Comparison of ENCODE assay signal across 21 cellular contexts in the genomic region with DNA sequence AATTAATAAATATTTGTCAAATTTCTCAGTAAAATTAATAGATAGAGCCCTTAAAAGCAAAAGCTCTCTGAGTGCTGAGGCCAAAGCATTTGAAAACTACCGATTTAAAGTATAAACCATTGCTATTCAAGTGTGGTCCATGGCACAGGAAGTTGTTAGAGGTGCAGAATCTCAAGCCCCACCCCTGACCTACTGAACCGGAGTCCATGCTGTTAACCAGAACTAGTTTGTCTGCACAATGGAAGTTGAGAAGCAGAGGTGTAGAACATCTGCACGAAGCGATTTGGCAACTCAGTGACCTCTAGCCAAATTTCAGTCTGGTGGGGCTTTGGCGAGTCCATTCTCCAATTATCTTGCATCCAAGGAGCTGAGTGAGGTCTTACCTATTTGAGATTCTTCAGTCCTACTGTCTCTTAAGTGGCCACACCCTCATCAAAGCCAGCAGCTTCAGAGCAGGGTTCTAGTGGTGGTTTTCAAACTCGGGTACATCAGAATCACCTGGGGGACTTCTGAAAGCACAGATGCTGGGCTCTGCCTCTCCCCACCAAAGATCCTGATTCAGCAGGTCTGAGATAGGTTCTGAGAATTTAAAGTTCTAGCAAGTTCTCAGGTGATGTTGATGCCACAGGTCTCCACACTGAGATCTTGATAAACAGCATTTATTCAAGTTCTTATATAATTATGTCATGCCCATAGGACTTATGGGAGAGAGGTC.
DNase-seq lines count a peak whose midpoint lies in the region; ATAC-seq, FAIRE-seq and TF ChIP-seq lines count a peak whose summit lies in the region.
"Had no signal": no experiment of that assay in that cellular context is flagged by ENCODE, and none has a peak within 500 bp of the region (broad histone marks: within the 10 kb centered on the region; RNA-seq: fewer than 3 reads in every experiment).

No MANE protein-coding gene starts in this region.

- CTCF ChIA-PET in GM12878 (lab: Yijun Ruan, JAX): interaction anchor here (1.4 to 6.0 kb wide), 8 partner anchors 14 to 276 kb away, joined by 3 to 36 read pairs (median 4); a partner anchor contains a TSS

- RAD21 ChIA-PET in GM12878 (lab: Charles Lee; ENCODE audit: unreplicated experiment): interaction anchor here (1.7 to 6.5 kb wide), 6 partner anchors 14 to 276 kb away, joined by 5 to 38 read pairs (median 12); a partner anchor contains a TSS

- WGBS in GM12878 (ENCODE audit: insufficient coverage, insufficient replicate concordance, low lambda C conversion rate, missing lambda C conversion rate): 56% methylated on average over 6 of the region's 6 CpGs
- 92 to 94% methylated on average over 6 of the region's 6 CpGs for WGBS in pancreas, 2 donors

- peaks cover 30% of the 10 kb centered on the region for H3K4me1 Mint-ChIP-seq in activated T-cell treated with anti-CD3 and anti-CD28 coated beads, Interleukin-2, amount 50 U/mL, for 72 hours (ENCODE audit: low read depth)
- peaks cover 31% of the 10 kb centered on the region for H3K4me1 Mint-ChIP-seq in stimulated activated effector memory CD8-positive, alpha-beta T cell treated with anti-CD3 and anti-CD28 coated beads, Interleukin-12 subunit alpha, Interleukin-12 subunit beta, amount 100 ng/mL, for 72 hours
- H3K4me1 Mint-ChIP-seq in GM23338: peaks cover 11% of the 10 kb centered on the region

- TF ChIP-seq EP300 in GM12878 (IDR thresholded peaks at IDR 0.05; ENCODE audit: borderline replicate concordance in 1 of 2, control insufficient read depth in 1 of 2, low read depth in 2 of 2, low read length in 2 of 2): no peak

- FAIRE-seq in GM12878 (lab: Jason Lieb, UNC): no peak
- no peak for FAIRE-seq in pancreas (lab: Jason Lieb, UNC)
- FAIRE-seq: frontal cortex, H54 had no signal

- H3K27ac ChIP-seq in GM12878 (ENCODE audit: control insufficient read depth, insufficient read depth): 0 out of 2 replicates have a peak overlapping the region, but pooled peaks have one; percentile 13
- H3K27ac ChIP-seq in GM23338 (ENCODE audit: low read depth): no peak overlapping the region
- no peak overlapping the region for H3K27ac ChIP-seq in pancreas
- H3K27ac ChIP-seq: breast epithelium, neutrophil had no signal

- in situ Hi-C loops in GM12878 (cut with MboI): no loop called here

- H3K36me3 Mint-ChIP-seq in activated T-cell treated with anti-CD3 and anti-CD28 coated beads, Interleukin-2, amount 50 U/mL, for 72 hours (ENCODE audit: insufficient read depth in 2 of 2): peaks cover 0 to 1% of the 10 kb centered on the region in 2 donors
- H3K36me3 Mint-ChIP-seq in stimulated activated effector memory CD8-positive, alpha-beta T cell treated with anti-CD3 and anti-CD28 coated beads, Interleukin-12 subunit alpha, Interleukin-12 subunit beta, amount 100 ng/mL, for 72 hours: no peaks in the 10 kb centered on the region
- no peaks in the 10 kb centered on the region for H3K36me3 Mint-ChIP-seq in GM23338 (ENCODE audit: low read depth)

- peak overlapping the region in 1 of 2 donors; percentile 17 for H3K4me3 Mint-ChIP-seq in activated T-cell treated with anti-CD3 and anti-CD28 coated beads, Interleukin-2, amount 50 U/mL, for 72 hours
- H3K4me3 Mint-ChIP-seq in stimulated activated effector memory CD8-positive, alpha-beta T cell treated with anti-CD3 and anti-CD28 coated beads, Interleukin-12 subunit alpha, Interleukin-12 subunit beta, amount 100 ng/mL, for 72 hours: peak overlapping the region; percentile 73
- no peak overlapping the region for H3K4me3 Mint-ChIP-seq in GM23338
- H3K4me3 Mint-ChIP-seq: CD14-positive monocyte had no signal

- H3K79me2 ChIP-seq in Loucy (ENCODE audit: insufficient read depth, low read length): peaks cover 12% of the 10 kb centered on the region
- peaks cover 6% of the 10 kb centered on the region; the same call in 1 of the 2 replicates for H3K79me2 ChIP-seq in GM12878 (ENCODE audit: control insufficient read depth, insufficient read depth, low read length)
- H3K79me2 ChIP-seq in GM23338 (replicated peaks; ENCODE audit: insufficient read depth): no peaks in the 10 kb centered on the region

- H3K9me3 ChIP-seq in Loucy (ENCODE audit: insufficient read depth, low read depth, low read length) (no peaks in the 10 kb centered on the region), GM12878 (replicated peaks; ENCODE audit: control insufficient read depth, insufficient read depth, low read length) (no peaks in the 10 kb centered on the region), pancreas (no peaks in the 10 kb centered on the region)
- H3K9me3 ChIP-seq: breast epithelium, neutrophil, transverse colon had no signal

- intact Hi-C loops in GM12878 (cut with micrococcal nuclease; ENCODE audit: unreplicated experiment): loop anchor here (5.0 to 10.0 kb wide), 3 partner anchors 117 to 427 kb away; no protein-coding TSS in a partner anchor
- intact Hi-C loops in pancreas (cut with DNase I): no loop called here

- no TSS peak for BruUV-seq in GM12878 (replicated peaks; lab: Mats Ljungman, UMichigan)

- H3K36me3 ChIP-seq in Loucy (ENCODE audit: insufficient read depth, low read length): peaks cover 47% of the 10 kb centered on the region; the same call in 1 of the 2 replicates
- H3K36me3 ChIP-seq in GM12878 (ENCODE audit: control insufficient read depth in 2 of 2, insufficient read depth in 2 of 2, low read length in 1 of 2): peaks cover 1 to 3% of the 10 kb centered on the region in 2 experiments; a peak in 3 of 4 replicates
- H3K36me3 ChIP-seq in GM23338 (ENCODE audit: insufficient read depth): no peaks in the 10 kb centered on the region
- no peaks in the 10 kb centered on the region for H3K36me3 ChIP-seq in pancreas
- H3K36me3 ChIP-seq: breast epithelium, transverse colon had no signal

- H4K20me1 ChIP-seq in Loucy (ENCODE audit: insufficient read depth, low read length, poor library complexity, severe bottlenecking) (no peaks in the 10 kb centered on the region), GM12878 (ENCODE audit: control insufficient read depth, insufficient read depth) (no peaks in the 10 kb centered on the region), GM23338 (replicated peaks; ENCODE audit: insufficient read depth) (no peaks in the 10 kb centered on the region)

- TF ChIP-seq CTCF in Loucy (conservative IDR thresholded peaks at IDR 0.05; ENCODE audit: low read length): no peak
- TF ChIP-seq CTCF in GM12878 (IDR thresholded peaks at IDR 0.05 in 2 of 3, conservative IDR thresholded peaks at IDR 0.05 in 1 of 3; ENCODE audit: control insufficient read depth in 2 of 3, extremely low read depth in 1 of 3, insufficient read depth in 1 of 3, low read depth in 3 of 3, low read length in 3 of 3): no peak
- no peak for TF ChIP-seq CTCF in GM10266 (IDR thresholded peaks at IDR 0.05; ENCODE audit: control insufficient read depth, insufficient read depth, low read depth, missing control alignments)
- no peak for TF ChIP-seq CTCF in GM23338 (conservative IDR thresholded peaks at IDR 0.05; ENCODE audit: low read depth in 2 of 2)
- TF ChIP-seq CTCF in pancreas (IDR thresholded peaks at IDR 0.05): no peak

- H2AFZ ChIP-seq in Loucy (ENCODE audit: low read length) (no peak overlapping the region), GM12878 (ENCODE audit: control insufficient read depth, low read depth, low read length) (no peak overlapping the region), GM23338 (no peak overlapping the region)

- no peaks in the 10 kb centered on the region for H3F3A ChIP-seq in Loucy (ENCODE audit: low read depth)
- H3F3A ChIP-seq in GM23338 (replicated peaks; ENCODE audit: low read depth): no peaks in the 10 kb centered on the region

- no peaks in the 10 kb centered on the region for H3K27me3 Mint-ChIP-seq in activated T-cell treated with anti-CD3 and anti-CD28 coated beads, Interleukin-2, amount 50 U/mL, for 72 hours (ENCODE audit: low read depth)
- H3K27me3 Mint-ChIP-seq in GM23338 (ENCODE audit: insufficient read depth, low read depth, poor library complexity): no peaks in the 10 kb centered on the region

- POLR2A ChIA-PET in GM12878 (lab: Charles Lee): interaction anchor here (0.5 to 1.2 kb wide), 4 partner anchors 13 to 417 kb away, joined by 3 to 9 read pairs (median 4); no protein-coding TSS in a partner anchor

- peak in 1 of 2 donors; percentile 35 for ATAC-seq in activated T-cell treated with anti-CD3 and anti-CD28 coated beads, Interleukin-2, amount 50 U/mL, for 72 hours (replicated peaks in 1 of 2)
- ATAC-seq in GM12878 (peak; percentile 17), GM23338 (no peak), pancreas (no peak)
- ATAC-seq in stimulated activated effector memory CD8-positive, alpha-beta T cell treated with anti-CD3 and anti-CD28 coated beads, Interleukin-12 subunit alpha, Interleukin-12 subunit beta, amount 100 ng/mL, for 72 hours: peak; percentile 71

- H3K4me2 ChIP-seq in Loucy (ENCODE audit: low read depth, low read length, poor library complexity, severe bottlenecking) (peak overlapping the region; percentile 68), GM12878 (ENCODE audit: control insufficient read depth, insufficient read depth) (peak overlapping the region; percentile 47), GM23338 (no peak overlapping the region)

- H3K27me3 ChIP-seq in Loucy (ENCODE audit: insufficient read depth, low read length, poor library complexity, severe bottlenecking) (no peaks in the 10 kb centered on the region), GM12878 (replicated peaks in 1 of 2; ENCODE audit: control insufficient read depth in 2 of 2, insufficient read depth in 2 of 2, low read length in 1 of 2) (no peaks in the 10 kb centered on the region), GM23338 (ENCODE audit: insufficient read depth) (no peaks in the 10 kb centered on the region), pancreas (no peaks in the 10 kb centered on the region)
- H3K27me3 ChIP-seq: breast epithelium, neutrophil, transverse colon had no signal

- SMC1A ChIA-PET in GM12878 (lab: Charles Lee; ENCODE audit: uncharacterized antibody, unreplicated experiment): interaction anchor here (0.6 to 28.8 kb wide), 12 partner anchors 13 to 734 kb away, joined by 3 to 553 read pairs (median 5); no protein-coding TSS in a partner anchor

- no peaks in the 10 kb centered on the region for H3K9me2 ChIP-seq in Loucy (replicated peaks; ENCODE audit: low read depth, low read length)
- H3K9me2 ChIP-seq in GM23338 (ENCODE audit: insufficient read depth): no peaks in the 10 kb centered on the region

- TF ChIP-seq RAD21 in GM12878 (IDR thresholded peaks at IDR 0.05; ENCODE audit: insufficient read depth, low read depth, low read length): no peak

- H3K27ac Mint-ChIP-seq in activated T-cell treated with anti-CD3 and anti-CD28 coated beads, Interleukin-2, amount 50 U/mL, for 72 hours: peak overlapping the region; percentile 45
- peak overlapping the region; percentile 94 for H3K27ac Mint-ChIP-seq in stimulated activated effector memory CD8-positive, alpha-beta T cell treated with anti-CD3 and anti-CD28 coated beads, Interleukin-12 subunit alpha, Interleukin-12 subunit beta, amount 100 ng/mL, for 72 hours
- H3K27ac Mint-ChIP-seq in GM23338: no peak overlapping the region

- TF ChIP-seq POLR2A in GM12878 (IDR thresholded peaks at IDR 0.05; ENCODE audit: low read depth, low read length): no peak

- H3K4me3 ChIP-seq in Loucy (ENCODE audit: low read length, poor library complexity, severe bottlenecking): no peak overlapping the region
- no peak overlapping the region for H3K4me3 ChIP-seq in GM12878
- no peak overlapping the region for H3K4me3 ChIP-seq in GM23338
- H3K4me3 ChIP-seq in pancreas: no peak overlapping the region
- H3K4me3 ChIP-seq: breast epithelium, transverse colon had no signal

- H3K9me3 Mint-ChIP-seq in activated T-cell treated with anti-CD3 and anti-CD28 coated beads, Interleukin-2, amount 50 U/mL, for 72 hours: no peaks in the 10 kb centered on the region
- no peaks in the 10 kb centered on the region for H3K9me3 Mint-ChIP-seq in stimulated activated effector memory CD8-positive, alpha-beta T cell treated with anti-CD3 and anti-CD28 coated beads, Interleukin-12 subunit alpha, Interleukin-12 subunit beta, amount 100 ng/mL, for 72 hours
- H3K9me3 Mint-ChIP-seq in GM23338: no peaks in the 10 kb centered on the region
- H3K9me3 Mint-ChIP-seq: CD14-positive monocyte had no signal

- H3K9ac ChIP-seq in Loucy (ENCODE audit: low read depth, low read length, poor library complexity, severe bottlenecking): peak overlapping the region; percentile 15
- no peak overlapping the region for H3K9ac ChIP-seq in GM12878 (ENCODE audit: control insufficient read depth, insufficient read depth, low read length)

- peaks cover 58% of the 10 kb centered on the region for H3K4me1 ChIP-seq in Loucy (ENCODE audit: insufficient read depth, low read length, poor library complexity, severe bottlenecking)
- peaks cover 51% of the 10 kb centered on the region for H3K4me1 ChIP-seq in GM12878 (ENCODE audit: control insufficient read depth, insufficient read depth, low read length)
- H3K4me1 ChIP-seq in GM23338 (ENCODE audit: insufficient read depth): no peaks in the 10 kb centered on the region
- H3K4me1 ChIP-seq in pancreas: peaks cover 0 to 12% (median 9%) of the 10 kb centered on the region in 3 donors
- H3K4me1 ChIP-seq: breast epithelium had no signal

- DNase-seq in activated T-cell treated with anti-CD3 and anti-CD28 coated beads, Interleukin-2, amount 50 U/mL, for 72 hours: no peak
- DNase-seq in activated T-cell treated with anti-CD3 and anti-CD28 coated beads for 4 hours: no peak
- no peak for DNase-seq in GM12878 (ENCODE audit: low read depth, low spot score)
- no peak for DNase-seq in stimulated activated effector memory CD8-positive, alpha-beta T cell treated with anti-CD3 and anti-CD28 coated beads, Interleukin-12 subunit alpha, Interleukin-12 subunit beta, amount 100 ng/mL, for 72 hours (ENCODE audit: low spot score in 2 of 2)
- DNase-seq in GM10266 (ENCODE audit: extremely low spot score): no peak
- no peak for DNase-seq in GM23338 (ENCODE audit: low spot score)
- DNase-seq in pancreas: no peak
- DNase-seq: ACHN; activated CD4-positive, alpha-beta T cell treated with anti-CD3 and anti-CD28 coated beads, Interleukin-2, amount 50 U/mL, for 48 hours; dermis blood vessel endothelial cell; erythroblast; midbrain; NCI-H1436; RPMI8226; transverse colon had no signal

Comparison
In these comparisons a context has a peak if more than half of its experiments do, and no peak if none do; other contexts are left out.
1. ATAC-seq: peak in GM12878 (single experiment) and stimulated activated effector memory CD8-positive, alpha-beta T cell treated with anti-CD3 and anti-CD28 coated beads, Interleukin-12 subunit alpha, Interleukin-12 subunit beta, amount 100 ng/mL, for 72 hours (single experiment); none in GM23338 (single experiment) and pancreas (0 of 4).